ENCODE assay signal across 2 cellular contexts in genomic region chr11:77409046-77409445, GRCh38.
TF ChIP-seq lines count a peak whose summit lies in the region.

No MANE protein-coding gene starts in this region.

TF ChIP-seq in GM23338, 12 proteins besides CTCF, POLR2A, EP300 and RAD21 (continued from another document):
- TF ChIP-seq ZNF462 (CRISPR knock-in tag; IDR thresholded peaks at IDR 0.05) (no peak), CREB1 (CRISPR knock-in tag; IDR thresholded peaks at IDR 0.05; ENCODE audit: low read depth) (no peak), REST (IDR thresholded peaks at IDR 0.05; ENCODE audit: unreplicated experiment) (no peak), POLR2AphosphoS5 (IDR thresholded peaks at IDR 0.05; ENCODE audit: low read depth) (no peak), ZNF331 (CRISPR knock-in tag; IDR thresholded peaks at IDR 0.05; ENCODE audit: low read depth) (no peak)

TF ChIP-seq in K562, 482 proteins besides CTCF, POLR2A, EP300 and RAD21 (continued from another document):
- TF ChIP-seq RERE (CRISPR knock-in tag; IDR thresholded peaks at IDR 0.05; ENCODE audit: borderline replicate concordance) (no peak), NFE2L1 (tag; IDR thresholded peaks at IDR 0.05; ENCODE audit: borderline replicate concordance, low read depth) (no peak), NFE2 (IDR thresholded peaks at IDR 0.05; ENCODE audit: low read depth) (0 out of 2 replicates have a peak, but pooled peaks have one; percentile 9), ZNF121 (CRISPR knock-in tag; conservative IDR thresholded peaks at IDR 0.05) (peak; percentile 49), E2F1 (CRISPR knock-in tag; IDR thresholded peaks at IDR 0.05) (no peak), ZNF583 (CRISPR knock-in tag; IDR thresholded peaks at IDR 0.05) (no peak), MAFG (tag; conservative IDR thresholded peaks at IDR 0.05) (0 out of 2 replicates have a peak, but pooled peaks have one; percentile 48), SP1 (CRISPR knock-in tag; IDR thresholded peaks at IDR 0.05) (no peak)
